In the genomic region with DNA sequence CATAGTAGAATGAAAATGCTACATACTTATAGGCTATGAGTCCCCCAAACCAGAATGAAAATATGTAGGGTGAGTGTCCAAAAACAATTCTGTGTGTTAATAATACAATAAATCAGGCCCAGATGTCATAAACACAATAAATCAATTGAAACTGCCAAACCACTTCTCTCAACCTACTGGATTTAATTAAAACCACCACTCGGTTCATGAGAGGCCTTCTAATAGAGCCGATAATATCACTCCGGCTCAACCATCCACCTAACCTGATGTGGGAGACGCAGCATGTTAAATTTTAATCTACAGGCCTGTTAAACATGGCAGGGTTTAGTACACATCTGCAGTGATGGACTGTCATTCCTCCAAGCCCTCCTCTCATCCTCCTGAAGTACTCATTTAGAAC, we compare ENCODE assay signal across 24 cellular contexts.
DNase-seq lines count a peak whose midpoint lies in the region; ATAC-seq, FAIRE-seq and TF ChIP-seq lines count a peak whose summit lies in the region.
"Had no signal": no experiment of that assay in that cellular context is flagged by ENCODE, and none has a peak within 500 bp of the region (broad histone marks: within the 10 kb centered on the region; RNA-seq: fewer than 3 reads in every experiment).

No MANE protein-coding gene starts in this region.

- TF ChIP-seq CTCF in AG10803 (conservative IDR thresholded peaks at IDR 0.05; ENCODE audit: low read length) (no peak), SK-N-SH (IDR thresholded peaks at IDR 0.05) (no peak), tibial artery (IDR thresholded peaks at IDR 0.05) (no peak)

- no peak overlapping the region for H3K4me3 Mint-ChIP-seq in stimulated activated naive B cell treated with anti-CD40 and anti-IgM and Interleukin-4, amounts not matched to agents 10 μg/mL and 1 μg/mL and 100 μg/mL, for 72 hours
- H3K4me3 Mint-ChIP-seq: activated naive CD4-positive, alpha-beta T cell treated with anti-CD3 and anti-CD28 coated beads, Interleukin-2, amount 50 U/mL, for 24 hours; CD8-positive, alpha-beta memory T cell; natural killer cell treated with Interleukin-12 subunit alpha and Interleukin-12 subunit beta and Interleukin-15 and Interleukin-18, amount 100 ng/mL, for 72 hours had no signal

- CTCF ChIA-PET in HEK293T (lab: Yijun Ruan, JAX) (no interaction called here), SK-N-SH (lab: Yijun Ruan, JAX) (interaction anchor here (1.0 to 1.2 kb wide), 2 partner anchors 69 to 130 kb away, joined by 3 read pairs; no protein-coding TSS in a partner anchor)

- peaks cover 0 to 2% of the 10 kb centered on the region in 2 donors for H3K9me3 Mint-ChIP-seq in stimulated activated naive B cell treated with anti-CD40 and anti-IgM and Interleukin-4, amounts not matched to agents 10 μg/mL and 1 μg/mL and 100 μg/mL, for 72 hours
- H3K9me3 Mint-ChIP-seq: activated naive CD4-positive, alpha-beta T cell treated with anti-CD3 and anti-CD28 coated beads, Interleukin-2, amount 50 U/mL, for 24 hours; natural killer cell treated with Interleukin-12 subunit alpha and Interleukin-12 subunit beta and Interleukin-15 and Interleukin-18, amount 100 ng/mL, for 72 hours had no signal

- no peak for ATAC-seq in stimulated activated naive B cell treated with anti-CD40 and anti-IgM and Interleukin-4, amounts not matched to agents 10 μg/mL and 1 μg/mL and 100 μg/mL, for 72 hours (replicated peaks)
- ATAC-seq: left colon; natural killer cell treated with Interleukin-12 subunit alpha and Interleukin-12 subunit beta and Interleukin-15 and Interleukin-18, amount 100 ng/mL, for 72 hours had no signal

- H3K27me3 Mint-ChIP-seq in stimulated activated naive B cell treated with anti-CD40 and anti-IgM and Interleukin-4, amounts not matched to agents 10 μg/mL and 1 μg/mL and 100 μg/mL, for 72 hours: peaks cover 0 to 13% of the 10 kb centered on the region in 2 donors
- H3K27me3 Mint-ChIP-seq: activated naive CD4-positive, alpha-beta T cell treated with anti-CD3 and anti-CD28 coated beads, Interleukin-2, amount 50 U/mL, for 24 hours; CD8-positive, alpha-beta memory T cell had no signal

- H3K4me1 ChIP-seq in SK-N-SH (ENCODE audit: control insufficient read depth in 1 of 2, insufficient read depth in 2 of 2, low read depth in 1 of 2, low read length in 1 of 2) (peaks cover 14 to 54% of the 10 kb centered on the region in 2 experiments; a peak in 3 of 4 replicates), tibial artery (peaks cover 0 to 39% (median 12%) of the 10 kb centered on the region in 4 donors)

- H3K4me2 ChIP-seq in SK-N-SH: no peak overlapping the region

- no peak overlapping the region for H3K27ac Mint-ChIP-seq in stimulated activated naive B cell treated with anti-CD40 and anti-IgM and Interleukin-4, amounts not matched to agents 10 μg/mL and 1 μg/mL and 100 μg/mL, for 72 hours
- H3K27ac Mint-ChIP-seq: activated naive CD4-positive, alpha-beta T cell treated with anti-CD3 and anti-CD28 coated beads, Interleukin-2, amount 50 U/mL, for 24 hours; natural killer cell treated with Interleukin-12 subunit alpha and Interleukin-12 subunit beta and Interleukin-15 and Interleukin-18, amount 100 ng/mL, for 72 hours had no signal

- peak; percentile 16 for DNase-seq in AG10803 (ENCODE audit: low read depth)
- no peak for DNase-seq in HEK293T (ENCODE audit: extremely low spot score)
- DNase-seq in SK-N-SH: peak; percentile 38
- peak; percentile 37 for DNase-seq in left kidney (ENCODE audit: low read depth, low spot score)
- no peak for DNase-seq in stimulated activated naive B cell treated with anti-CD40 and anti-IgM and Interleukin-4, amounts not matched to agents 10 μg/mL and 1 μg/mL and 100 μg/mL, for 72 hours
- no peak for DNase-seq in tibial artery
- DNase-seq in GDM1 (lab: John Stamatoyannopoulos, UW): no peak
- DNase-seq in H54 (ENCODE audit: insufficient read length, low spot score): no peak
- DNase-seq: activated CD4-positive, alpha-beta T cell treated with anti-CD3 and anti-CD28 coated beads for 1 hour; aorta; CD8-positive, alpha-beta memory T cell; cerebellar nuclear complex; effector CD4-positive, alpha-beta T cell; HCEC 1CT; Karpas-422; left colon; NCI-H1105; NCI-H2171 treated with DMSO at 0.1 percent for 48 hours; RPMI8226; sigmoid colon; SW 1271 had no signal

- no peaks in the 10 kb centered on the region for H3K27me3 ChIP-seq in SK-N-SH (ENCODE audit: insufficient read depth)
- H3K27me3 ChIP-seq in tibial artery: no peaks in the 10 kb centered on the region
- H3K27me3 ChIP-seq: esophagus muscularis mucosa, sigmoid colon had no signal

- H3K36me3 ChIP-seq in SK-N-SH (replicated peaks in 1 of 2; ENCODE audit: control insufficient read depth in 1 of 2, insufficient read depth in 2 of 2, low read length in 1 of 2): no peaks in the 10 kb centered on the region
- H3K36me3 ChIP-seq in tibial artery: no peaks in the 10 kb centered on the region
- H3K36me3 ChIP-seq: esophagus muscularis mucosa, sigmoid colon had no signal

- H3K4me1 Mint-ChIP-seq in stimulated activated naive B cell treated with anti-CD40 and anti-IgM and Interleukin-4, amounts not matched to agents 10 μg/mL and 1 μg/mL and 100 μg/mL, for 72 hours: peaks cover 4 to 12% of the 10 kb centered on the region in 2 donors
- H3K4me1 Mint-ChIP-seq: activated naive CD4-positive, alpha-beta T cell treated with anti-CD3 and anti-CD28 coated beads, Interleukin-2, amount 50 U/mL, for 24 hours; CD8-positive, alpha-beta memory T cell had no signal

- no peak overlapping the region for H2AFZ ChIP-seq in SK-N-SH (ENCODE audit: low read depth)

- TF ChIP-seq POLR2A in H54 (IDR thresholded peaks at IDR 0.05; ENCODE audit: low read depth, low read length): no peak

- peaks cover 7% of the 10 kb centered on the region; the same call in 1 of the 2 replicates for H4K20me1 ChIP-seq in SK-N-SH (ENCODE audit: insufficient read depth)

- FAIRE-seq in H54 (lab: Jason Lieb, UNC): no peak

- H3K9me2 ChIP-seq in SK-N-SH: no peaks in the 10 kb centered on the region

- intact Hi-C loops in tibial artery (cut with DNase I; ENCODE audit: low total_unique reads): no loop called here

- 55% methylated on average over 4 of the region's 4 CpGs for WGBS in SK-N-SH (ENCODE audit: low lambda C conversion rate)

- no peaks in the 10 kb centered on the region for H3K79me2 ChIP-seq in SK-N-SH (ENCODE audit: insufficient read depth)

- no peak for TF ChIP-seq RAD21 in SK-N-SH (IDR thresholded peaks at IDR 0.05; ENCODE audit: low read length)

- H3K36me3 Mint-ChIP-seq in stimulated activated naive B cell treated with anti-CD40 and anti-IgM and Interleukin-4, amounts not matched to agents 10 μg/mL and 1 μg/mL and 100 μg/mL, for 72 hours: no peaks in the 10 kb centered on the region
- H3K36me3 Mint-ChIP-seq: activated naive CD4-positive, alpha-beta T cell treated with anti-CD3 and anti-CD28 coated beads, Interleukin-2, amount 50 U/mL, for 24 hours; CD8-positive, alpha-beta memory T cell; natural killer cell treated with Interleukin-12 subunit alpha and Interleukin-12 subunit beta and Interleukin-15 and Interleukin-18, amount 100 ng/mL, for 72 hours had no signal

- peaks cover 24% of the 10 kb centered on the region for H3F3A ChIP-seq in SK-N-SH (replicated peaks; ENCODE audit: insufficient read depth)

- peak; percentile 47 to 98; a peak in 3 of 4 replicates for TF ChIP-seq EP300 in SK-N-SH (IDR thresholded peaks at IDR 0.05; ENCODE audit: borderline replicate concordance in 1 of 2, low read depth in 1 of 2, low read length in 1 of 2)

- H3K27ac ChIP-seq in SK-N-SH (ENCODE audit: low read depth in 2 of 2, low read length in 1 of 2) (peak overlapping the region in 1 of 2 experiments; percentile 99; a peak in 2 of 4 replicates), tibial artery (peak overlapping the region in 1 of 2 donors; percentile 8)

- no peaks in the 10 kb centered on the region for H3K9me3 ChIP-seq in SK-N-SH
- no peaks in the 10 kb centered on the region for H3K9me3 ChIP-seq in tibial artery
- H3K9me3 ChIP-seq: esophagus muscularis mucosa, sigmoid colon had no signal

- H3K9ac ChIP-seq in SK-N-SH: no peak overlapping the region

- POLR2A ChIA-PET in HEK293T (lab: Yijun Ruan, JAX): interaction anchor here (1.0 kb wide), 1 partner anchor 732 kb away, joined by 3 read pairs; no protein-coding TSS in a partner anchor
- POLR2A ChIA-PET in SK-N-SH (lab: Yijun Ruan, JAX): interaction anchor here (1.4 to 1.9 kb wide), 3 partner anchors 71 to 153 kb away, joined by 3 to 26 read pairs (median 4); no protein-coding TSS in a partner anchor

- H3K4me3 ChIP-seq in AG10803 (ENCODE audit: low read length): no peak overlapping the region
- H3K4me3 ChIP-seq in SK-N-SH (ENCODE audit: low read depth in 2 of 2, low read length in 1 of 2): no peak overlapping the region
- no peak overlapping the region for H3K4me3 ChIP-seq in tibial artery
- H3K4me3 ChIP-seq: esophagus muscularis mucosa, sigmoid colon had no signal

TF ChIP-seq in HEK293T, 16 proteins besides CTCF, POLR2A, EP300 and RAD21:
- TF ChIP-seq, protein P1, sequence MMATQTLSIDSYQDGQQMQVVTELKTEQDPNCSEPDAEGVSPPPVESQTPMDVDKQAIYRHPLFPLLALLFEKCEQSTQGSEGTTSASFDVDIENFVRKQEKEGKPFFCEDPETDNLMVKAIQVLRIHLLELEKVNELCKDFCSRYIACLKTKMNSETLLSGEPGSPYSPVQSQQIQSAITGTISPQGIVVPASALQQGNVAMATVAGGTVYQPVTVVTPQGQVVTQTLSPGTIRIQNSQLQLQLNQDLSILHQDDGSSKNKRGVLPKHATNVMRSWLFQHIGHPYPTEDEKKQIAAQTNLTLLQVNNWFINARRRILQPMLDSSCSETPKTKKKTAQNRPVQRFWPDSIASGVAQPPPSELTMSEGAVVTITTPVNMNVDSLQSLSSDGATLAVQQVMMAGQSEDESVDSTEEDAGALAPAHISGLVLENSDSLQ (IDR thresholded peaks at IDR 0.05): peak; percentile 65
- TF ChIP-seq FOXM1 (IDR thresholded peaks at IDR 0.05; ENCODE audit: borderline replicate concordance): no peak
- TF ChIP-seq NFRKB (IDR thresholded peaks at IDR 0.05): no peak

TF ChIP-seq in SK-N-SH, 30 proteins besides CTCF, POLR2A, EP300 and RAD21 (continues in another document):
- TF ChIP-seq, protein P2, sequence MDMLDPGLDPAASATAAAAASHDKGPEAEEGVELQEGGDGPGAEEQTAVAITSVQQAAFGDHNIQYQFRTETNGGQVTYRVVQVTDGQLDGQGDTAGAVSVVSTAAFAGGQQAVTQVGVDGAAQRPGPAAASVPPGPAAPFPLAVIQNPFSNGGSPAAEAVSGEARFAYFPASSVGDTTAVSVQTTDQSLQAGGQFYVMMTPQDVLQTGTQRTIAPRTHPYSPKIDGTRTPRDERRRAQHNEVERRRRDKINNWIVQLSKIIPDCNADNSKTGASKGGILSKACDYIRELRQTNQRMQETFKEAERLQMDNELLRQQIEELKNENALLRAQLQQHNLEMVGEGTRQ (IDR thresholded peaks at IDR 0.05; ENCODE audit: borderline replicate concordance, low read depth, low read length): no peak
- TF ChIP-seq NRF1 (IDR thresholded peaks at IDR 0.05; ENCODE audit: low read depth, low read length): no peak
- TF ChIP-seq RXRA (IDR thresholded peaks at IDR 0.05; ENCODE audit: borderline replicate concordance, low read depth): no peak
- no peak for TF ChIP-seq SMC3 (IDR thresholded peaks at IDR 0.05; ENCODE audit: low read depth, low read length)
- TF ChIP-seq JUND (IDR thresholded peaks at IDR 0.05): no peak
- TF ChIP-seq FOXM1 (IDR thresholded peaks at IDR 0.05; ENCODE audit: low read depth): no peak

Comparison
In these comparisons a context has a peak if more than half of its experiments do, and no peak if none do; other contexts are left out.
1. DNase-seq: peak in AG10803 (single experiment), SK-N-SH (single experiment) and left kidney (single experiment); none in HEK293T (single experiment), stimulated activated naive B cell treated with anti-CD40 and anti-IgM and Interleukin-4, amounts not matched to agents 10 μg/mL and 1 μg/mL and 100 μg/mL, for 72 hours (single experiment), tibial artery (0 of 2), GDM1 (single experiment) and H54 (single experiment).